ENCODE assay signal across 17 cellular contexts in genomic region chr4:74529284-74530041, GRCh38.
DNase-seq lines count a peak whose midpoint lies in the region; ATAC-seq and TF ChIP-seq lines count a peak whose summit lies in the region.
"Had no signal": no experiment of that assay in that cellular context is flagged by ENCODE, and none has a peak within 500 bp of the region (broad histone marks: within the 10 kb centered on the region; RNA-seq: fewer than 3 reads in every experiment).

No MANE protein-coding gene starts in this region.

- no peak overlapping the region for H2BK5ac ChIP-seq in H9 (ENCODE audit: insufficient read length, low read length)

- no peaks in the 10 kb centered on the region for H3K36me3 ChIP-seq in PC-3 (ENCODE audit: low read depth, low read length)

- H3K79me2 ChIP-seq in PC-3 (ENCODE audit: low read length), result no peaks in the 10 kb centered on the region
- no peaks in the 10 kb centered on the region for H3K79me2 ChIP-seq in H9 (ENCODE audit: insufficient read depth, low read length)

- H3K9me3 Mint-ChIP-seq in H9, result no peaks in the 10 kb centered on the region
- H3K9me3 Mint-ChIP-seq: CD4-positive, alpha-beta memory T cell; IgD-negative memory B cell had no signal

- intact Hi-C loops in PC-3 (cut with micrococcal nuclease), result loop anchor here (2.0 to 5.0 kb wide), 3 partner anchors 79 to 342 kb away; no protein-coding TSS in a partner anchor

- H2AFZ ChIP-seq in PC-3 (ENCODE audit: low read length), result no peak overlapping the region
- no peak overlapping the region for H2AFZ ChIP-seq in H9 (ENCODE audit: low read length)

- H3K9ac ChIP-seq in PC-3 (ENCODE audit: low read length) (no peak overlapping the region; the same call in 1 of the 2 replicates), H9 (ENCODE audit: extremely low read depth, insufficient read length, low read length) (no peak overlapping the region)

- H3K27me3 ChIP-seq in PC-3 (ENCODE audit: low read length), result no peaks in the 10 kb centered on the region
- no peaks in the 10 kb centered on the region for H3K27me3 ChIP-seq in H9 (ENCODE audit: insufficient read depth, low read length)

- no peaks in the 10 kb centered on the region for H3K23me2 ChIP-seq in H9 (ENCODE audit: insufficient read length, low read depth, low read length, poor library complexity, severe bottlenecking)

- H3K4me1 ChIP-seq in PC-3 (ENCODE audit: insufficient read depth, low read length) (peaks cover 39% of the 10 kb centered on the region), H9 (ENCODE audit: insufficient read depth, low read length) (no peaks in the 10 kb centered on the region; the same call in 1 of the 2 replicates)

- no peak overlapping the region for H2BK15ac ChIP-seq in H9 (ENCODE audit: low read depth, low read length)

- CTCF ChIA-PET in PC-3 (lab: Charles Lee), result interaction anchor here (0.7 to 1.1 kb wide), 2 partner anchors 147 to 340 kb away, joined by 3 read pairs; no protein-coding TSS in a partner anchor

- H3K4me3 Mint-ChIP-seq in H9, result no peak overlapping the region
- H3K4me3 Mint-ChIP-seq: B cell; CD4-positive, alpha-beta memory T cell; IgD-negative memory B cell had no signal

- H3K27me3 Mint-ChIP-seq in H9 (ENCODE audit: low read depth), result no peaks in the 10 kb centered on the region

- no CpG with 5 or more reads among the region's 11 CpGs for WGBS in H9 (ENCODE audit: extremely low coverage, insufficient read length, low lambda C conversion rate)

- no peak overlapping the region for H3K56ac ChIP-seq in H9 (ENCODE audit: insufficient read length, low read depth, low read length)

- H4K20me1 ChIP-seq in PC-3 (ENCODE audit: low read length) (no peaks in the 10 kb centered on the region), H9 (ENCODE audit: control insufficient read depth, insufficient read depth, insufficient read length) (no peaks in the 10 kb centered on the region)

- H2BK20ac ChIP-seq in H9 (ENCODE audit: low read depth, low read length, poor library complexity, severe bottlenecking), result no peak overlapping the region

- no peak overlapping the region for H3K18ac ChIP-seq in H9 (ENCODE audit: insufficient read length, low read depth, low read length)

- no peak for ATAC-seq in PC-3
- ATAC-seq in HG03442 (IDR thresholded peaks at IDR 0.05; ENCODE audit: unreplicated experiment), result no peak
- ATAC-seq in GM19035 (IDR thresholded peaks at IDR 0.05; ENCODE audit: unreplicated experiment), result no peak

- no peak overlapping the region for H3T11ph ChIP-seq in H9 (ENCODE audit: low read length)

- no peaks in the 10 kb centered on the region for H3K9me2 ChIP-seq in PC-3 (replicated peaks; ENCODE audit: low read length)

- no peak overlapping the region for H3K14ac ChIP-seq in H9 (ENCODE audit: insufficient read depth, low read length)

- no TSS peak for BruUV-seq in PC-3 (replicated peaks; lab: Mats Ljungman, UMichigan)

- no peaks in the 10 kb centered on the region for H3K36me3 Mint-ChIP-seq in H9 (ENCODE audit: insufficient read depth in 1 of 3, low read depth in 3 of 3)
- H3K36me3 Mint-ChIP-seq: CD4-positive, alpha-beta memory T cell; IgD-negative memory B cell had no signal

- no peaks in the 10 kb centered on the region for H3F3A ChIP-seq in PC-3 (ENCODE audit: low read length, unreplicated experiment)

- no peak overlapping the region for H3K4ac ChIP-seq in H9 (ENCODE audit: low read depth, low read length)

- H2AK5ac ChIP-seq in H9 (ENCODE audit: insufficient read length, low read length), result no peak overlapping the region

- no peak overlapping the region for H3K27ac Mint-ChIP-seq in H9
- H3K27ac Mint-ChIP-seq: B cell; CD4-positive, alpha-beta memory T cell; IgD-negative memory B cell had no signal

- peak; percentile 29 for DNase-seq in COLO829 (ENCODE audit: low spot score)
- DNase-seq in PC-3, result no peak
- DNase-seq in epithelial cell of prostate (ENCODE audit: low read depth, low spot score), result no peak
- peak; percentile 1 for DNase-seq in midbrain (lab: John Stamatoyannopoulos, UW)
- DNase-seq in H9, result no peak
- DNase-seq in NCI-H2081 treated with DMSO at 0.1 percent for 48 hours (lab: John Stamatoyannopoulos, UW), result no peak
- DNase-seq: CD4-positive, alpha-beta memory T cell; HCEC 1CT; NCI-H1436; NCI-H2227 treated with DMSO at 0.1 percent for 48 hours; NCI-H69; NK-92 treated with Interleukin-12 subunit alpha and Interleukin-12 subunit beta, amount 100 ng/mL, for 24 hours; OCI-M1 had no signal

- no peaks in the 10 kb centered on the region for H3K79me1 ChIP-seq in H9 (ENCODE audit: insufficient read depth, low read depth, low read length, poor library complexity, severe bottlenecking)

- no peak overlapping the region for H4K5ac ChIP-seq in H9 (ENCODE audit: insufficient read length, low read depth, low read length)

- TF ChIP-seq CTCF in PC-3 (conservative IDR thresholded peaks at IDR 0.05; ENCODE audit: low read depth, low read length) (no peak), H9 (conservative IDR thresholded peaks at IDR 0.05) (no peak)

- H3K4me2 ChIP-seq in PC-3 (ENCODE audit: low read length), result no peak overlapping the region
- no peak overlapping the region for H3K4me2 ChIP-seq in H9 (ENCODE audit: insufficient read depth, insufficient read length, low read length)

- no peak overlapping the region for H3K4me3 ChIP-seq in PC-3 (ENCODE audit: low read length)

- H2BK120ac ChIP-seq in H9 (ENCODE audit: low read depth, low read length, poor library complexity, severe bottlenecking), result no peak overlapping the region

- peaks cover 3 to 4% of the 10 kb centered on the region in 2 experiments; a peak in 2 of 4 replicates for H3K4me1 Mint-ChIP-seq in H9
- H3K4me1 Mint-ChIP-seq: B cell; CD4-positive, alpha-beta memory T cell had no signal

- no peak overlapping the region for H4K8ac ChIP-seq in H9 (replicated peaks; ENCODE audit: insufficient read length, low read depth, low read length)

- H4K91ac ChIP-seq in H9 (ENCODE audit: insufficient read length, low read depth, low read length), result no peak overlapping the region

- no peak overlapping the region for H3K23ac ChIP-seq in H9 (ENCODE audit: insufficient read length, low read depth, low read length)

- POLR2A ChIA-PET in PC-3 (lab: Charles Lee; ENCODE audit: unreplicated experiment), result no interaction called here

- H3K9me3 ChIP-seq in PC-3 (ENCODE audit: low read length) (no peaks in the 10 kb centered on the region), H9 (ENCODE audit: control insufficient read depth, low read depth, low read length) (no peaks in the 10 kb centered on the region)

- H2BK12ac ChIP-seq in H9 (ENCODE audit: insufficient read length, low read depth, low read length), result no peak overlapping the region

- H3K27ac ChIP-seq in PC-3 (ENCODE audit: low read length), result peak overlapping the region; percentile 30
- H3K27ac ChIP-seq in epithelial cell of prostate, result peak overlapping the region; percentile 18
- no peak overlapping the region for H3K27ac ChIP-seq in H9 (ENCODE audit: insufficient read length, low read depth, low read length)

Comparison
In these comparisons a context has a peak if more than half of its experiments do, and no peak if none do; other contexts are left out.
1. DNase-seq: peak in COLO829 (single experiment) and midbrain (single experiment); none in PC-3 (single experiment), epithelial cell of prostate (single experiment), H9 (single experiment) and NCI-H2081 treated with DMSO at 0.1 percent for 48 hours (single experiment).